1 cellular context compared by ENCODE assay signal in the genomic region with DNA sequence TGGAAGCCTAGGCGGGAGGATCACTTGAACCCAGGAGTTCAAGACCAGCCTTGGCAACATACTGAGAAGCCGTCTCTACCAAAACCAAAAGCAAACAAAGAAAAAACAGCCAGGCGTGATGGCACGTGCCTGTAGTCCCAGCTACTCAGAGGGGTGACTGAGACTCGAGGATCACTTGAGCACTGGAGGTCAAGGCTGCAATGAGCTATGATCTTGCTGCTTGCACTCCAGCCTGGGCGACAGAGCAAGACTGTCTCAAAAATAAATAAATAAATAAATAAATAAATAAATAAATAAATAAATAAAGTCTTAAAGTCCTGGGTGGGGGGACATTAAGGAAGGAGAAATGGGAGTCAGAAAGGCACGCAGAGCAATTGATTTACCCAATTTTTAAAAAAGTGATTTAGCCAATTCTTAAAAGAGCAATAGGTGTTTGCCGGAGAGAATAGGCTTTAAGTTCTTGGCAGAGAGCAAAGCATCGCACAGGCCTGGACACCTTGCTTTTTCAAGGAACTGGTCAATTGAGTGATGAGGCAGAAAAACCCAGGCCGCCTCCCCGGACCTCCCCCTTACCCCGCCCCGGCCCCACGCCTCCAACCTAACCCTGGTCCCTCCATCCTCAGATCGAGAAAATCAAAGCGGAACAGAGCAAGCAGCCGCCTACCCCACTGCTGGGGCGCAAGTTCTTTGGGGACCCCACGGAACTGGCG.
TF ChIP-seq lines count a peak whose summit lies in the region.

No MANE protein-coding gene starts in this region.

TF ChIP-seq in HEK293, 187 proteins besides CTCF, POLR2A, EP300 and RAD21 (continued from another document and continues in another):
- TF ChIP-seq, protein P1, sequence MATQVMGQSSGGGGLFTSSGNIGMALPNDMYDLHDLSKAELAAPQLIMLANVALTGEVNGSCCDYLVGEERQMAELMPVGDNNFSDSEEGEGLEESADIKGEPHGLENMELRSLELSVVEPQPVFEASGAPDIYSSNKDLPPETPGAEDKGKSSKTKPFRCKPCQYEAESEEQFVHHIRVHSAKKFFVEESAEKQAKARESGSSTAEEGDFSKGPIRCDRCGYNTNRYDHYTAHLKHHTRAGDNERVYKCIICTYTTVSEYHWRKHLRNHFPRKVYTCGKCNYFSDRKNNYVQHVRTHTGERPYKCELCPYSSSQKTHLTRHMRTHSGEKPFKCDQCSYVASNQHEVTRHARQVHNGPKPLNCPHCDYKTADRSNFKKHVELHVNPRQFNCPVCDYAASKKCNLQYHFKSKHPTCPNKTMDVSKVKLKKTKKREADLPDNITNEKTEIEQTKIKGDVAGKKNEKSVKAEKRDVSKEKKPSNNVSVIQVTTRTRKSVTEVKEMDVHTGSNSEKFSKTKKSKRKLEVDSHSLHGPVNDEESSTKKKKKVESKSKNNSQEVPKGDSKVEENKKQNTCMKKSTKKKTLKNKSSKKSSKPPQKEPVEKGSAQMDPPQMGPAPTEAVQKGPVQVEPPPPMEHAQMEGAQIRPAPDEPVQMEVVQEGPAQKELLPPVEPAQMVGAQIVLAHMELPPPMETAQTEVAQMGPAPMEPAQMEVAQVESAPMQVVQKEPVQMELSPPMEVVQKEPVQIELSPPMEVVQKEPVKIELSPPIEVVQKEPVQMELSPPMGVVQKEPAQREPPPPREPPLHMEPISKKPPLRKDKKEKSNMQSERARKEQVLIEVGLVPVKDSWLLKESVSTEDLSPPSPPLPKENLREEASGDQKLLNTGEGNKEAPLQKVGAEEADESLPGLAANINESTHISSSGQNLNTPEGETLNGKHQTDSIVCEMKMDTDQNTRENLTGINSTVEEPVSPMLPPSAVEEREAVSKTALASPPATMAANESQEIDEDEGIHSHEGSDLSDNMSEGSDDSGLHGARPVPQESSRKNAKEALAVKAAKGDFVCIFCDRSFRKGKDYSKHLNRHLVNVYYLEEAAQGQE (tag by site-specific recombination; IDR thresholded peaks at IDR 0.05): peak; percentile 94
- TF ChIP-seq MEIS1 (CRISPR knock-in tag; IDR thresholded peaks at IDR 0.05; ENCODE audit: borderline replicate concordance) (no peak), BCL11B (tag by site-specific recombination; IDR thresholded peaks at IDR 0.05; ENCODE audit: low read depth) (peak; percentile 76; the same call in 1 of the 2 replicates), ZNF146 (tag by site-specific recombination; IDR thresholded peaks at IDR 0.05) (peak; percentile 34; the same call in 1 of the 2 replicates), ZNF792 (tag by site-specific recombination; IDR thresholded peaks at IDR 0.05) (0 out of 2 replicates have a peak, but pooled peaks have one; percentile 28), ZNF423 (tag by site-specific recombination; IDR thresholded peaks at IDR 0.05) (no peak), ZNF138 (tag by site-specific recombination; IDR thresholded peaks at IDR 0.05; ENCODE audit: borderline replicate concordance) (peak; percentile 100), ZNF24 (tag by site-specific recombination; IDR thresholded peaks at IDR 0.05) (peak; percentile 61; the same call in 1 of the 2 replicates), ZNF175 (tag by site-specific recombination; IDR thresholded peaks at IDR 0.05) (0 out of 2 replicates have a peak, but pooled peaks have one; percentile 88), FEZF1 (tag by site-specific recombination; IDR thresholded peaks at IDR 0.05) (peak; percentile 60; the same call in 1 of the 2 replicates), YY2 (tag by site-specific recombination; IDR thresholded peaks at IDR 0.05) (no peak), ZNF221 (tag by site-specific recombination; IDR thresholded peaks at IDR 0.05; ENCODE audit: borderline replicate concordance) (peak; percentile 96; the same call in 1 of the 2 replicates), ZNF580 (tag by site-specific recombination; IDR thresholded peaks at IDR 0.05) (peak; percentile 96), SCRT2 (tag by site-specific recombination; IDR thresholded peaks at IDR 0.05) (0 out of 2 replicates have a peak, but pooled peaks have one; percentile 46), ZNF433 (tag by site-specific recombination; IDR thresholded peaks at IDR 0.05; ENCODE audit: low read depth) (peak; percentile 100), ZNF19 (tag by site-specific recombination; IDR thresholded peaks at IDR 0.05; ENCODE audit: low read depth) (peak; percentile 99), ZNF155 (tag by site-specific recombination; IDR thresholded peaks at IDR 0.05) (peak; percentile 90; the same call in 1 of the 2 replicates), ZNF157 (tag by site-specific recombination; IDR thresholded peaks at IDR 0.05) (peak; percentile 54; the same call in 1 of the 2 replicates), ZNF677 (tag by site-specific recombination; IDR thresholded peaks at IDR 0.05) (no peak), ZNF513 (tag by site-specific recombination; IDR thresholded peaks at IDR 0.05) (no peak), ZNF416 (tag by site-specific recombination; IDR thresholded peaks at IDR 0.05) (peak; percentile 56; the same call in 1 of the 2 replicates), ELK4 (IDR thresholded peaks at IDR 0.05; ENCODE audit: borderline replicate concordance, low read depth, low read length) (no peak), ZNF560 (tag by site-specific recombination; IDR thresholded peaks at IDR 0.05; ENCODE audit: borderline replicate concordance) (peak; percentile 100), SP2 (tag by site-specific recombination; IDR thresholded peaks at IDR 0.05) (no peak), WT1 (tag by site-specific recombination; IDR thresholded peaks at IDR 0.05) (0 out of 2 replicates have a peak, but pooled peaks have one; percentile 37), MYNN (tag by site-specific recombination; IDR thresholded peaks at IDR 0.05; ENCODE audit: borderline replicate concordance) (peak; percentile 65; the same call in 1 of the 2 replicates), ZNF354C (tag by site-specific recombination; IDR thresholded peaks at IDR 0.05; ENCODE audit: borderline replicate concordance, low read depth) (peak; percentile 100), ZNF629 (tag by site-specific recombination; IDR thresholded peaks at IDR 0.05) (peak; percentile 91), ZNF184 (tag by site-specific recombination; IDR thresholded peaks at IDR 0.05) (no peak), YY1 (tag by site-specific recombination; IDR thresholded peaks at IDR 0.05) (no peak), REPIN1 (tag by site-specific recombination; IDR thresholded peaks at IDR 0.05; ENCODE audit: low read depth) (peak; percentile 92; the same call in 1 of the 2 replicates), KLF7 (tag by site-specific recombination; IDR thresholded peaks at IDR 0.05; ENCODE audit: borderline replicate concordance) (peak; percentile 96; the same call in 1 of the 2 replicates), GLI4 (tag by site-specific recombination; IDR thresholded peaks at IDR 0.05) (no peak)
- TF ChIP-seq, protein P2, sequence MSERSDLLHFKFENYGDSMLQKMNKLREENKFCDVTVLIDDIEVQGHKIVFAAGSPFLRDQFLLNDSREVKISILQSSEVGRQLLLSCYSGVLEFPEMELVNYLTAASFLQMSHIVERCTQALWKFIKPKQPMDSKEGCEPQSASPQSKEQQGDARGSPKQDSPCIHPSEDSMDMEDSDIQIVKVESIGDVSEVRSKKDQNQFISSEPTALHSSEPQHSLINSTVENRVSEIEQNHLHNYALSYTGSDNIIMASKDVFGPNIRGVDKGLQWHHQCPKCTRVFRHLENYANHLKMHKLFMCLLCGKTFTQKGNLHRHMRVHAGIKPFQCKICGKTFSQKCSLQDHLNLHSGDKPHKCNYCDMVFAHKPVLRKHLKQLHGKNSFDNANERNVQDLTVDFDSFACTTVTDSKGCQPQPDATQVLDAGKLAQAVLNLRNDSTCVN (tag by site-specific recombination; optimal IDR thresholded peaks at IDR 0.05): no peak
- TF ChIP-seq, protein P3, sequence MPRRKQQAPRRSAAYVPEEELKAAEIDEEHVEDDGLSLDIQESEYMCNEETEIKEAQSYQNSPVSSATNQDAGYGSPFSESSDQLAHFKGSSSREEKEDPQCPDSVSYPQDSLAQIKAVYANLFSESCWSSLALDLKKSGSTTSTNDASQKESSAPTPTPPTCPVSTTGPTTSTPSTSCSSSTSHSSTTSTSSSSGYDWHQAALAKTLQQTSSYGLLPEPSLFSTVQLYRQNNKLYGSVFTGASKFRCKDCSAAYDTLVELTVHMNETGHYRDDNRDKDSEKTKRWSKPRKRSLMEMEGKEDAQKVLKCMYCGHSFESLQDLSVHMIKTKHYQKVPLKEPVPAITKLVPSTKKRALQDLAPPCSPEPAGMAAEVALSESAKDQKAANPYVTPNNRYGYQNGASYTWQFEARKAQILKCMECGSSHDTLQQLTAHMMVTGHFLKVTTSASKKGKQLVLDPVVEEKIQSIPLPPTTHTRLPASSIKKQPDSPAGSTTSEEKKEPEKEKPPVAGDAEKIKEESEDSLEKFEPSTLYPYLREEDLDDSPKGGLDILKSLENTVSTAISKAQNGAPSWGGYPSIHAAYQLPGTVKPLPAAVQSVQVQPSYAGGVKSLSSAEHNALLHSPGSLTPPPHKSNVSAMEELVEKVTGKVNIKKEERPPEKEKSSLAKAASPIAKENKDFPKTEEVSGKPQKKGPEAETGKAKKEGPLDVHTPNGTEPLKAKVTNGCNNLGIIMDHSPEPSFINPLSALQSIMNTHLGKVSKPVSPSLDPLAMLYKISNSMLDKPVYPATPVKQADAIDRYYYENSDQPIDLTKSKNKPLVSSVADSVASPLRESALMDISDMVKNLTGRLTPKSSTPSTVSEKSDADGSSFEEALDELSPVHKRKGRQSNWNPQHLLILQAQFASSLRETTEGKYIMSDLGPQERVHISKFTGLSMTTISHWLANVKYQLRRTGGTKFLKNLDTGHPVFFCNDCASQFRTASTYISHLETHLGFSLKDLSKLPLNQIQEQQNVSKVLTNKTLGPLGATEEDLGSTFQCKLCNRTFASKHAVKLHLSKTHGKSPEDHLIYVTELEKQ (tag by site-specific recombination; IDR thresholded peaks at IDR 0.05; ENCODE audit: borderline replicate concordance): peak; percentile 88; the same call in 1 of the 2 replicates
- TF ChIP-seq, protein P4, sequence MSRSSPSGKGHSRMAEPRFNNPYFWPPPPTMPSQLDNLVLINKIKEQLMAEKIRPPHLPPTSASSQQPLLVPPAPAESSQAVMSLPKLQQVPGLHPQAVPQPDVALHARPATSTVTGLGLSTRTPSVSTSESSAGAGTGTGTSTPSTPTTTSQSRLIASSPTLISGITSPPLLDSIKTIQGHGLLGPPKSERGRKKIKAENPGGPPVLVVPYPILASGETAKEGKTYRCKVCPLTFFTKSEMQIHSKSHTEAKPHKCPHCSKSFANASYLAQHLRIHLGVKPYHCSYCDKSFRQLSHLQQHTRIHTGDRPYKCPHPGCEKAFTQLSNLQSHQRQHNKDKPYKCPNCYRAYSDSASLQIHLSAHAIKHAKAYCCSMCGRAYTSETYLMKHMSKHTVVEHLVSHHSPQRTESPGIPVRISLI (tag by site-specific recombination; IDR thresholded peaks at IDR 0.05): 0 out of 2 replicates have a peak, but pooled peaks have one; percentile 45
- TF ChIP-seq, protein P5, sequence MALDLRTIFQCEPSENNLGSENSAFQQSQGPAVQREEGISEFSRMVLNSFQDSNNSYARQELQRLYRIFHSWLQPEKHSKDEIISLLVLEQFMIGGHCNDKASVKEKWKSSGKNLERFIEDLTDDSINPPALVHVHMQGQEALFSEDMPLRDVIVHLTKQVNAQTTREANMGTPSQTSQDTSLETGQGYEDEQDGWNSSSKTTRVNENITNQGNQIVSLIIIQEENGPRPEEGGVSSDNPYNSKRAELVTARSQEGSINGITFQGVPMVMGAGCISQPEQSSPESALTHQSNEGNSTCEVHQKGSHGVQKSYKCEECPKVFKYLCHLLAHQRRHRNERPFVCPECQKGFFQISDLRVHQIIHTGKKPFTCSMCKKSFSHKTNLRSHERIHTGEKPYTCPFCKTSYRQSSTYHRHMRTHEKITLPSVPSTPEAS (tag by site-specific recombination; IDR thresholded peaks at IDR 0.05): peak; percentile 25; the same call in 1 of the 2 replicates
- TF ChIP-seq, protein P6, sequence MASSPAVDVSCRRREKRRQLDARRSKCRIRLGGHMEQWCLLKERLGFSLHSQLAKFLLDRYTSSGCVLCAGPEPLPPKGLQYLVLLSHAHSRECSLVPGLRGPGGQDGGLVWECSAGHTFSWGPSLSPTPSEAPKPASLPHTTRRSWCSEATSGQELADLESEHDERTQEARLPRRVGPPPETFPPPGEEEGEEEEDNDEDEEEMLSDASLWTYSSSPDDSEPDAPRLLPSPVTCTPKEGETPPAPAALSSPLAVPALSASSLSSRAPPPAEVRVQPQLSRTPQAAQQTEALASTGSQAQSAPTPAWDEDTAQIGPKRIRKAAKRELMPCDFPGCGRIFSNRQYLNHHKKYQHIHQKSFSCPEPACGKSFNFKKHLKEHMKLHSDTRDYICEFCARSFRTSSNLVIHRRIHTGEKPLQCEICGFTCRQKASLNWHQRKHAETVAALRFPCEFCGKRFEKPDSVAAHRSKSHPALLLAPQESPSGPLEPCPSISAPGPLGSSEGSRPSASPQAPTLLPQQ (tag by site-specific recombination; IDR thresholded peaks at IDR 0.05): peak; percentile 35; the same call in 1 of the 2 replicates
